ENCODE assay signal across 27 cellular contexts in genomic region chr19:37989855-37990254, GRCh38.
DNase-seq lines count a peak whose midpoint lies in the region; ATAC-seq and TF ChIP-seq lines count a peak whose summit lies in the region.
"Had no signal": no experiment of that assay in that cellular context is flagged by ENCODE, and none has a peak within 500 bp of the region (broad histone marks: within the 10 kb centered on the region; RNA-seq: fewer than 3 reads in every experiment).

No MANE protein-coding gene starts in this region.

- CTCF ChIA-PET in HCT116 (lab: Charles Lee) (interaction anchor here (0.6 to 1.4 kb wide), 3 partner anchors 84 to 644 kb away, joined by 4 to 10 read pairs (median 6); partner anchors contain the start of gene WDR87), WTC11 (lab: Charles Lee) (interaction anchor here (0.6 to 4.4 kb wide), 17 partner anchors 13 to 384 kb away, joined by 3 to 41 read pairs (median 5); partner anchors contain the start of genes PSMD8, SIPA1L3 and WDR87)

- peak overlapping the region; percentile 33; the same call in 1 of the 2 replicates for H3K4me2 ChIP-seq in HCT116 (ENCODE audit: low read length)

- peak overlapping the region; percentile 95 for H3K27ac Mint-ChIP-seq in WTC11
- H3K27ac Mint-ChIP-seq: activated naive CD4-positive, alpha-beta T cell treated with anti-CD3 and anti-CD28 coated beads, Interleukin-2, amount 10 ng/mL, durations not matched to agents 7 days and 5 days; mesothelial cell of epicardium had no signal

- 0 out of 2 replicates have a peak, but pooled peaks cover 3% of the 10 kb centered on the region for H3K36me3 Mint-ChIP-seq in WTC11
- H3K36me3 Mint-ChIP-seq: activated naive CD4-positive, alpha-beta T cell treated with anti-CD3 and anti-CD28 coated beads, Interleukin-2, amount 10 ng/mL, durations not matched to agents 7 days and 5 days; mesothelial cell of epicardium had no signal

- peak overlapping the region; percentile 8; the same call in 1 of the 2 replicates for H3K9ac ChIP-seq in HCT116 (ENCODE audit: low read length)
- H3K9ac ChIP-seq in iPS-20b (ENCODE audit: low read depth, low read length): peak overlapping the region; percentile 60; the same call in 1 of the 2 replicates
- H3K9ac ChIP-seq: BLaER1 treated with 17β-estradiol and CSF1 and Interleukin-3, amounts not matched to agents 10 nM and 100 nM had no signal

- no peak for TF ChIP-seq RAD21 in HCT116 (IDR thresholded peaks at IDR 0.05; ENCODE audit: low read depth)

- H3K4me1 ChIP-seq in HCT116 (ENCODE audit: control insufficient read depth in 1 of 2, insufficient read depth in 2 of 2, low read length in 2 of 2) (peaks cover 8 to 60% of the 10 kb centered on the region in 2 experiments), iPS-20b (ENCODE audit: insufficient read depth, low read length) (peaks cover 43% of the 10 kb centered on the region; the same call in 1 of the 2 replicates), spleen (peaks cover 0 to 67% (median 17%) of the 10 kb centered on the region in 6 donors)
- H3K4me1 ChIP-seq: heart right ventricle had no signal

- WGBS in spleen, 5 donors: 79 to 97% (median 83%) methylated on average over 6 to 7 of the region's 7 CpGs

- H3K27me3 ChIP-seq in HCT116 (ENCODE audit: insufficient read depth, low read length) (no peaks in the 10 kb centered on the region), iPS-20b (ENCODE audit: insufficient read depth, low read length) (no peaks in the 10 kb centered on the region), spleen (replicated peaks in 1 of 7) (no peaks in the 10 kb centered on the region)
- H3K27me3 ChIP-seq: BLaER1 treated with 17β-estradiol and CSF1 and Interleukin-3, amounts not matched to agents 10 nM and 100 nM; foreskin keratinocyte; heart right ventricle; upper lobe of left lung had no signal

- no peaks in the 10 kb centered on the region for H3K36me3 ChIP-seq in HCT116 (ENCODE audit: control insufficient read depth in 1 of 2, insufficient read depth in 2 of 2, low read length in 2 of 2)
- H3K36me3 ChIP-seq in iPS-20b (ENCODE audit: insufficient read depth, low read depth, low read length): no peaks in the 10 kb centered on the region
- peaks cover 0 to 11% (median 0%) of the 10 kb centered on the region in 6 donors for H3K36me3 ChIP-seq in spleen
- H3K36me3 ChIP-seq: heart right ventricle, upper lobe of left lung had no signal

- RAD21 ChIA-PET in HCT116 (lab: Charles Lee; ENCODE audit: low non-redundant PET in 1 of 2, low total read pairs in 2 of 2, uncharacterized antibody in 2 of 2, unreplicated experiment in 2 of 2): interaction anchor here in 1 of 2 experiments (1.5 kb wide), 1 partner anchor 87 kb away, joined by 3 read pairs; no protein-coding TSS in a partner anchor

- no peak overlapping the region for H3K27ac ChIP-seq in HCT116 (ENCODE audit: low read depth, low read length)
- H3K27ac ChIP-seq in iPS-20b (ENCODE audit: low read length): peak overlapping the region; percentile 54
- no peak overlapping the region for H3K27ac ChIP-seq in spleen
- H3K27ac ChIP-seq: heart right ventricle had no signal

- POLR2A ChIA-PET in HCT116 (lab: Charles Lee) (interaction anchor here (3.1 kb wide), 1 partner anchor 14 kb away, joined by 12 read pairs; no protein-coding TSS in a partner anchor), WTC11 (lab: Charles Lee) (interaction anchor here (1.4 to 2.5 kb wide), 4 partner anchors 14 to 83 kb away, joined by 4 to 28 read pairs (median 8); partner anchors contain the start of genes SIPA1L3 and WDR87)

- ATAC-seq in HCT116: no peak
- peak; percentile 15 for ATAC-seq in WTC11
- ATAC-seq in HG03521 (IDR thresholded peaks at IDR 0.05; ENCODE audit: unreplicated experiment): no peak
- ATAC-seq: heart right ventricle; naive thymus-derived CD4-positive, alpha-beta T cell; Panc1 had no signal

- H3K4me3 ChIP-seq in HCT116 (replicated peaks in 1 of 2; ENCODE audit: low read depth in 1 of 2, low read length in 2 of 2) (no peak overlapping the region), iPS-20b (ENCODE audit: low read length) (peak overlapping the region; percentile 40; the same call in 1 of the 2 replicates), spleen (no peak overlapping the region)
- H3K4me3 ChIP-seq: BLaER1 treated with 17β-estradiol and CSF1 and Interleukin-3, amounts not matched to agents 10 nM and 100 nM; heart right ventricle; upper lobe of left lung had no signal

- DNase-seq in HCT116 (ENCODE audit: low read depth, low spot score): no peak
- DNase-seq in WTC11 (ENCODE audit: low spot score): peak; percentile 68
- DNase-seq in spleen: peak; percentile 27
- no peak for DNase-seq in stimulated activated CD4-positive, alpha-beta T cell treated with anti-CD3 and anti-CD28 coated beads, Interleukin-4, amount 100 ng/mL, for 1 hour
- DNase-seq in SIG-M5 treated with dmso at 0.1 percent for 504 hours (lab: John Stamatoyannopoulos, UW; ENCODE audit: unreplicated experiment): no peak
- no peak for DNase-seq in NCI-H510A treated with DMSO at 0.1 percent for 48 hours (lab: John Stamatoyannopoulos, UW)
- DNase-seq: activated CD4-positive, alpha-beta T cell treated with anti-CD3 and anti-CD28 coated beads, Interleukin-2, amount 50 U/mL, for 48 hours; activated CD8-positive, alpha-beta memory T cell treated with anti-CD3 and anti-CD28 coated beads, Interleukin-2, amount 50 U/mL, for 4 hours; activated naive CD4-positive, alpha-beta T cell treated with anti-CD3 and anti-CD28 coated beads, Interleukin-2, amount 10 ng/mL, durations not matched to agents 7 days and 5 days; amniotic stem cell; effector memory CD4-positive, alpha-beta T cell; GDM1; heart right ventricle; naive thymus-derived CD4-positive, alpha-beta T cell; NCI-H1092 treated with DMSO at 0.1 percent for 48 hours; NCI-H187; NCI-H526 treated with DMSO at 0.1 percent for 48 hours; occipital lobe; SIG-M5; stimulated activated CD8-positive, alpha-beta memory T cell treated with anti-CD3 and anti-CD28 coated beads, Interleukin-4, amount 100 ng/mL, for 48 hours had no signal

- peak overlapping the region; percentile 31; the same call in 1 of the 2 replicates for H3K4me3 Mint-ChIP-seq in WTC11
- H3K4me3 Mint-ChIP-seq: activated naive CD4-positive, alpha-beta T cell treated with anti-CD3 and anti-CD28 coated beads, Interleukin-2, amount 10 ng/mL, durations not matched to agents 7 days and 5 days; mesothelial cell of epicardium; naive thymus-derived CD4-positive, alpha-beta T cell had no signal

- TF ChIP-seq POLR2A in HCT116 (IDR thresholded peaks at IDR 0.05; ENCODE audit: borderline replicate concordance, extremely low read depth, insufficient read depth, insufficient read length): no peak
- no peak for TF ChIP-seq POLR2A in spleen (IDR thresholded peaks at IDR 0.05)

- no peaks in the 10 kb centered on the region for H3K27me3 Mint-ChIP-seq in WTC11 (ENCODE audit: low read depth)
- H3K27me3 Mint-ChIP-seq: activated naive CD4-positive, alpha-beta T cell treated with anti-CD3 and anti-CD28 coated beads, Interleukin-2, amount 10 ng/mL, durations not matched to agents 7 days and 5 days; naive thymus-derived CD4-positive, alpha-beta T cell had no signal

- BruUV-seq in HCT116 (replicated peaks; lab: Mats Ljungman, UMichigan): no TSS peak

- no peak overlapping the region for H2AFZ ChIP-seq in HCT116 (ENCODE audit: low read depth, low read length, poor library complexity, severe bottlenecking)

- no peaks in the 10 kb centered on the region for H3K9me2 ChIP-seq in HCT116 (ENCODE audit: insufficient read depth)

- TF ChIP-seq CTCF in HCT116 (IDR thresholded peaks at IDR 0.05 in 2 of 3, conservative IDR thresholded peaks at IDR 0.05 in 1 of 3; ENCODE audit: borderline replicate concordance in 1 of 3, insufficient read depth in 1 of 3, low read depth in 2 of 3, low read length in 2 of 3) (no peak), WTC11 (IDR thresholded peaks at IDR 0.05) (no peak), spleen (IDR thresholded peaks at IDR 0.05 in 8 of 11, conservative IDR thresholded peaks at IDR 0.05 in 3 of 11) (no peak)

- H3K9me3 ChIP-seq in HCT116 (ENCODE audit: control insufficient read depth in 1 of 2, insufficient read depth in 1 of 2, low read depth in 1 of 2, low read length in 2 of 2) (no peaks in the 10 kb centered on the region), iPS-20b (ENCODE audit: insufficient read depth, low read depth, low read length) (no peaks in the 10 kb centered on the region), spleen (no peaks in the 10 kb centered on the region)
- H3K9me3 ChIP-seq: heart right ventricle, upper lobe of left lung had no signal

- no peaks in the 10 kb centered on the region for H4K20me1 ChIP-seq in HCT116 (ENCODE audit: insufficient read depth)

- H3K9me3 Mint-ChIP-seq in WTC11: no peaks in the 10 kb centered on the region
- H3K9me3 Mint-ChIP-seq: activated naive CD4-positive, alpha-beta T cell treated with anti-CD3 and anti-CD28 coated beads, Interleukin-2, amount 10 ng/mL, durations not matched to agents 7 days and 5 days; mesothelial cell of epicardium had no signal

- peaks cover 58% of the 10 kb centered on the region for H3K79me2 ChIP-seq in HCT116 (ENCODE audit: insufficient read depth, low read length)

- intact Hi-C loops in HCT116 (cut with micrococcal nuclease) (loop anchor here (10.0 kb wide), 1 partner anchor 55 kb away; no protein-coding TSS in a partner anchor), spleen (cut with DNase I; ENCODE audit: low total_unique reads) (no loop called here)

- peaks cover 64% of the 10 kb centered on the region for H3K4me1 Mint-ChIP-seq in WTC11

TF ChIP-seq in HCT116, 20 proteins besides CTCF, POLR2A, EP300 and RAD21 (continues in another document):
- no peak for TF ChIP-seq TCF7L2 (IDR thresholded peaks at IDR 0.05; ENCODE audit: borderline replicate concordance, extremely low read depth, insufficient read depth, insufficient read length)
- no peak for TF ChIP-seq YY1 (IDR thresholded peaks at IDR 0.05; ENCODE audit: extremely low read depth, insufficient replicate concordance, low read depth, low read length)
- TF ChIP-seq JUND (IDR thresholded peaks at IDR 0.05): no peak
- TF ChIP-seq ZNF274 (IDR thresholded peaks at IDR 0.05; ENCODE audit: low read depth, low read length): no peak
- no peak for TF ChIP-seq SRF (IDR thresholded peaks at IDR 0.05; ENCODE audit: low read depth)

Comparison
In these comparisons a context has a peak if more than half of its experiments do, and no peak if none do; other contexts are left out.
1. DNase-seq: peak in WTC11 (single experiment) and spleen (single experiment); none in HCT116 (single experiment), stimulated activated CD4-positive, alpha-beta T cell treated with anti-CD3 and anti-CD28 coated beads, Interleukin-4, amount 100 ng/mL, for 1 hour (single experiment), SIG-M5 treated with dmso at 0.1 percent for 504 hours (single experiment) and NCI-H510A treated with DMSO at 0.1 percent for 48 hours (single experiment).
2. Of the 4 proteins assayed by ChIP-seq in both WTC11 and HCT116: peak only in WTC11: SP1; only in HCT116: none; in both: none; in neither: 3.